Comparison of ENCODE assay signal across 24 cellular contexts in genomic region chr6:73143551-73143950, GRCh38.
"Had no signal": no experiment of that assay in that cellular context is flagged by ENCODE, and none has a peak within 500 bp of the region (broad histone marks: within the 10 kb centered on the region; RNA-seq: fewer than 3 reads in every experiment).

No MANE protein-coding gene starts in this region.

- H3K9me3 Mint-ChIP-seq: dendritic cell treated with granulocyte-macrophage colony-stimulating factor and Interleukin-4, amounts not matched to agents 40 ng/mL and 50 ng/mL, for 4 days; effector memory CD8-positive, alpha-beta T cell; endodermal cell had no signal

- H3K27ac Mint-ChIP-seq: dendritic cell treated with granulocyte-macrophage colony-stimulating factor and Interleukin-4, amounts not matched to agents 40 ng/mL and 50 ng/mL, for 4 days; effector memory CD8-positive, alpha-beta T cell; endodermal cell had no signal

- H3K4me3 ChIP-seq: colonic mucosa, coronary artery, dorsolateral prefrontal cortex, esophagus muscularis mucosa, esophagus squamous epithelium, gastrocnemius medialis, gastroesophageal sphincter, heart left ventricle, heart right ventricle had no signal

- H3K36me3 ChIP-seq: colonic mucosa, esophagus muscularis mucosa, esophagus squamous epithelium, gastrocnemius medialis, gastroesophageal sphincter, heart left ventricle, heart right ventricle had no signal

- H3K4me1 ChIP-seq: colonic mucosa, esophagus muscularis mucosa, esophagus squamous epithelium, foreskin keratinocyte, gastrocnemius medialis, gastroesophageal sphincter, heart left ventricle, heart right ventricle had no signal

- H3K27me3 ChIP-seq: colonic mucosa, dorsolateral prefrontal cortex, esophagus muscularis mucosa, foreskin keratinocyte, gastrocnemius medialis, gastroesophageal sphincter, heart left ventricle, heart right ventricle had no signal

- H3K27ac ChIP-seq: colonic mucosa, coronary artery, dorsolateral prefrontal cortex, epithelial cell of prostate, esophagus muscularis mucosa, esophagus squamous epithelium, foreskin keratinocyte, gastrocnemius medialis, gastroesophageal sphincter, heart left ventricle, heart right ventricle had no signal

- ATAC-seq: effector memory CD8-positive, alpha-beta T cell; esophagus mucosa; foreskin keratinocyte; gastrocnemius medialis; gastroesophageal sphincter; heart left ventricle; heart right ventricle had no signal

- H3K27me3 Mint-ChIP-seq: dendritic cell treated with granulocyte-macrophage colony-stimulating factor and Interleukin-4, amounts not matched to agents 40 ng/mL and 50 ng/mL, for 4 days; effector memory CD8-positive, alpha-beta T cell had no signal

- H3K4me3 Mint-ChIP-seq: dendritic cell treated with granulocyte-macrophage colony-stimulating factor and Interleukin-4, amounts not matched to agents 40 ng/mL and 50 ng/mL, for 4 days; effector memory CD8-positive, alpha-beta T cell; endodermal cell had no signal

- H3K4me1 Mint-ChIP-seq: endodermal cell had no signal

- DNase-seq: colonic mucosa; cortex of kidney; dermis blood vessel endothelial cell; dorsolateral prefrontal cortex; effector CD4-positive, alpha-beta T cell; effector CD8-positive, alpha-beta T cell; effector memory CD4-positive, alpha-beta T cell; effector memory CD8-positive, alpha-beta T cell; endodermal cell; erythroblast; esophagus squamous epithelium; foreskin fibroblast; foreskin keratinocyte; foreskin melanocyte; gastrocnemius medialis; glutamatergic neuron; heart left ventricle; heart right ventricle had no signal
